ENCODE assay signal across 11 cellular contexts in the genomic region with DNA sequence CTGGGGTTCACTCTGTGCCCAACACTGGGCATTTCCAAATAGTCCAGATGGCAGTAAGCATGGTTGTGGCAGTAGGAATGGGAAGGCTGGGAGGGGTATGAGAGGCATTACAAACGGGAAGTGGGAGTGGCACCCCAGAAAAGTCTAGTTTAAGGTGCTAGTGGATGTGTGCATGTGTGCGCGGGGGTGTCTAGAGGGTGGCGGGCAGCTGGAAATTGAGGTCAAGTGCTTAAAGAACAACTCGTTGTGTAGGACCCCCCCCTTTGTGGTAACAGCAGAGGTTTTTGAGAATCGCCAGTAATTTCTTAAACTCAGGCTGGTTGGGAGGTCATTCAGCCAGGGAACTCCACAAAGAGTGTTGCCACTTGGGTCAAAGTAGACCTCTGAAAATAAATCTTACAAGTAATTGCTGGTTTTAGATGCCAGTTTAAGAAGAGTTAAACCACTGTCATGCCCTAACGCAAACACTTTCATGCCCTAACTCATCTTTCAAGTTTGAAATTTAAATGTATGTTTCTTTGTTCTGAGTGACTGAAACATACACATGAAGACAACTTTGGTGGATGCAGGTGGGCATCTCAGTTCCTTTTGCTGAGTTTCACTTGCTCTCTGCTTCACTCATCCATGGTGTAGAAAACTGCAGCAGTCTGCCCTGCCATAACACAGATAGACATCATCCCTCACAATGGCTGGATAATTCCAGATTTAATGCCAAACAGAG.
DNase-seq lines count a peak whose midpoint lies in the region; ATAC-seq, FAIRE-seq and TF ChIP-seq lines count a peak whose summit lies in the region.
"Had no signal": no experiment of that assay in that cellular context is flagged by ENCODE, and none has a peak within 500 bp of the region (broad histone marks: within the 10 kb centered on the region; RNA-seq: fewer than 3 reads in every experiment).

No MANE protein-coding gene starts in this region.

- peak; percentile 82 for ATAC-seq in GM18870 (IDR thresholded peaks at IDR 0.05; ENCODE audit: unreplicated experiment)
- ATAC-seq in GM21737 (IDR thresholded peaks at IDR 0.05; ENCODE audit: unreplicated experiment): peak; percentile 77
- peak; percentile 79 for ATAC-seq in HG03378 (IDR thresholded peaks at IDR 0.05; ENCODE audit: unreplicated experiment)
- peak; percentile 53 for ATAC-seq in mucosa of descending colon
- no peak for ATAC-seq in left ventricle myocardium superior

- no peak for FAIRE-seq in frontal cortex (lab: Jason Lieb, UNC)

- no peaks in the 10 kb centered on the region for H3K9me3 ChIP-seq in mucosa of descending colon

- DNase-seq in mucosa of descending colon (peak in 1 of 3 donors; percentile 39), frontal cortex (ENCODE audit: low spot score in 2 of 2) (no peak), DMS79 treated with DMSO at 0.1 percent for 48 hours (lab: John Stamatoyannopoulos, UW) (no peak), left ventricle myocardium superior (no peak), ureter (ENCODE audit: low spot score) (no peak)
- DNase-seq: activated T-cell treated with anti-CD3 and anti-CD28 coated beads, Interleukin-2, amount 50 U/mL, for 1 hour; NCI-H510A treated with DMSO at 0.1 percent for 48 hours; T-helper 1 cell had no signal

- TF ChIP-seq CTCF in mucosa of descending colon (IDR thresholded peaks at IDR 0.05): no peak

- intact Hi-C loops in mucosa of descending colon (cut with DNase I, micrococcal nuclease) (no loop called here), left ventricle myocardium superior (cut with micrococcal nuclease) (no loop called here)

- no peaks in the 10 kb centered on the region for H3K36me3 ChIP-seq in mucosa of descending colon (ENCODE audit: low read depth)

- H3K4me1 ChIP-seq in mucosa of descending colon (ENCODE audit: low read depth): peaks cover 15% of the 10 kb centered on the region

- no peak overlapping the region for H3K4me3 ChIP-seq in mucosa of descending colon
